Comparison of ENCODE assay signal across 1 cellular context in genomic region chr17:75878174-75878998, GRCh38.
A peak's percentile ranks its signal among the peaks of the same experiment; 100 is the strongest.
TF ChIP-seq lines count a peak whose summit lies in the region.

TRIM47 (minus strand) TSS chr17:75878581; CDS start chr17:75878548, 33 bp downstream.

TF ChIP-seq in A549, 52 proteins besides CTCF, POLR2A, EP300 and RAD21 (continued from another document):
- TF ChIP-seq TFCP2L1 (CRISPR knock-in tag; IDR thresholded peaks at IDR 0.05) (peak; percentile 73; the same call in 1 of the 2 replicates), MAFK (IDR thresholded peaks at IDR 0.05; ENCODE audit: partially characterized antibody) (peak; percentile 71), ZFP36 (IDR thresholded peaks at IDR 0.05; ENCODE audit: borderline replicate concordance, partially characterized antibody) (no peak), SMC3 (IDR thresholded peaks at IDR 0.05) (no peak), FOXS1 (CRISPR knock-in tag; IDR thresholded peaks at IDR 0.05) (no peak), MAZ (IDR thresholded peaks at IDR 0.05; ENCODE audit: borderline replicate concordance, low read depth, low read length) (no peak), ZC3H11A (IDR thresholded peaks at IDR 0.05) (no peak), CHD2 (IDR thresholded peaks at IDR 0.05; ENCODE audit: low read length, partially characterized antibody) (peak; percentile 54), CBX8 (IDR thresholded peaks at IDR 0.05) (no peak), KDM5A (IDR thresholded peaks at IDR 0.05) (no peak), ZNF302 (CRISPR knock-in tag; IDR thresholded peaks at IDR 0.05) (no peak), SREBF2 (IDR thresholded peaks at IDR 0.05) (no peak), HOXA7 (CRISPR knock-in tag; IDR thresholded peaks at IDR 0.05) (no peak), BHLHE40 (IDR thresholded peaks at IDR 0.05; ENCODE audit: low read depth, low read length) (no peak), E2F6 (IDR thresholded peaks at IDR 0.05; ENCODE audit: borderline replicate concordance, low read depth) (peak; percentile 58; the same call in 1 of the 2 replicates), HOXB5 (CRISPR knock-in tag; IDR thresholded peaks at IDR 0.05) (no peak; the same call in 1 of the 2 replicates)
- TF ChIP-seq, protein P1, sequence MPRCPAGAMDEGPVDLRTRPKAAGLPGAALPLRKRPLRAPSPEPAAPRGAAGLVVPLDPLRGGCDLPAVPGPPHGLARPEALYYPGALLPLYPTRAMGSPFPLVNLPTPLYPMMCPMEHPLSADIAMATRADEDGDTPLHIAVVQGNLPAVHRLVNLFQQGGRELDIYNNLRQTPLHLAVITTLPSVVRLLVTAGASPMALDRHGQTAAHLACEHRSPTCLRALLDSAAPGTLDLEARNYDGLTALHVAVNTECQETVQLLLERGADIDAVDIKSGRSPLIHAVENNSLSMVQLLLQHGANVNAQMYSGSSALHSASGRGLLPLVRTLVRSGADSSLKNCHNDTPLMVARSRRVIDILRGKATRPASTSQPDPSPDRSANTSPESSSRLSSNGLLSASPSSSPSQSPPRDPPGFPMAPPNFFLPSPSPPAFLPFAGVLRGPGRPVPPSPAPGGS (IDR thresholded peaks at IDR 0.05) = peak; percentile 58; the same call in 1 of the 3 replicates
- TF ChIP-seq, protein P2, sequence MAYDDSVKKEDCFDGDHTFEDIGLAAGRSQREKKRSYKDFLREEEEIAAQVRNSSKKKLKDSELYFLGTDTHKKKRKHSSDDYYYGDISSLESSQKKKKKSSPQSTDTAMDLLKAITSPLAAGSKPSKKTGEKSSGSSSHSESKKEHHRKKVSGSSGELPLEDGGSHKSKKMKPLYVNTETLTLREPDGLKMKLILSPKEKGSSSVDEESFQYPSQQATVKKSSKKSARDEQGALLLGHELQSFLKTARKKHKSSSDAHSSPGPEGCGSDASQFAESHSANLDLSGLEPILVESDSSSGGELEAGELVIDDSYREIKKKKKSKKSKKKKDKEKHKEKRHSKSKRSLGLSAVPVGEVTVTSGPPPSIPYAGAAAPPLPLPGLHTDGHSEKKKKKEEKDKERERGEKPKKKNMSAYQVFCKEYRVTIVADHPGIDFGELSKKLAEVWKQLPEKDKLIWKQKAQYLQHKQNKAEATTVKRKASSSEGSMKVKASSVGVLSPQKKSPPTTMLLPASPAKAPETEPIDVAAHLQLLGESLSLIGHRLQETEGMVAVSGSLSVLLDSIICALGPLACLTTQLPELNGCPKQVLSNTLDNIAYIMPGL (CRISPR knock-in tag; IDR thresholded peaks at IDR 0.05; ENCODE audit: borderline replicate concordance) = no peak
